In the genomic region with DNA sequence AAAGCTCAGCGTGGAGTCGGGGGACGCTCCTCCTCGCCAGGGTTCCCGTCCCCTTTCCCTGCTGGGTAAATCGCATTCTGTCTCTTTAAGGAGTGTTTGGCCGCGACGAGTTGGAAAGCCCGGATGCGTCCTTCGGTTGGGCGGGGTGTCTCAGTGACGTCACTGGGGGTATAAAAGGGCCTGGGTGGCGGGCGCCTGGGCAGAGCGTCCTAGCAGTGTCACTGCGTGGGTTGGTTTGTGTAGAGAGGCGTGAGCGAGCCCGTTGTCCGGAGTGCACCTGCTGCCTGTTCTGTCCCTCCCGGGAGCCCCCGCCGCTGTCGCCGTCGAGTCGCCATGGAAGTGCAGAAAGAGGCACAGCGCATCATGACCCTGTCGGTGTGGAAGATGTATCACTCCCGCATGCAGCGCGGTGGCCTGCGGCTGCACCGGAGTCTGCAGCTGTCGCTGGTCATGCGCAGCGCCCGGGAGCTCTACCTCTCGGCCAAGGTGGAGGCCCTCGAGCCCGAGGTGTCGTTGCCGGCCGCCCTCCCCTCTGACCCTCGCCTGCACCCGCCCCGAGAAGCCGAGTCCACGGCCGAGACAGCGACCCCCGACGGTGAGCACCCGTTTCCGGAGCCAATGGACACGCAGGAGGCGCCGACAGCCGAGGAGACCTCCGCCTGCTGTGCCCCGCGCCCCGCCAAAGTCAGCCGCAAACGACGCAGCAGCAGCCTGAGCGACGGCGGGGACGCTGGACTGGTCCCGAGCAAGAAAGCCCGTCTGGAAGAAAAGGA, we compare ENCODE assay signal across 1 cellular context.
TF ChIP-seq lines count a peak whose summit lies in the region.

No MANE protein-coding gene starts in this region.

TF ChIP-seq in SK-N-SH, 30 proteins besides CTCF, POLR2A, EP300 and RAD21:
- TF ChIP-seq TAF1 (IDR thresholded peaks at IDR 0.05; ENCODE audit: borderline replicate concordance, low read depth, low read length) (peak; percentile 99), JUND (IDR thresholded peaks at IDR 0.05) (no peak), ELF1 (IDR thresholded peaks at IDR 0.05) (0 out of 2 replicates have a peak, but pooled peaks have one; percentile 38), MEF2A (IDR thresholded peaks at IDR 0.05; ENCODE audit: borderline replicate concordance, low read depth) (no peak), FOSL2 (IDR thresholded peaks at IDR 0.05; ENCODE audit: borderline replicate concordance, low read depth) (no peak), FOXM1 (IDR thresholded peaks at IDR 0.05; ENCODE audit: low read depth) (no peak), TEAD4 (IDR thresholded peaks at IDR 0.05; ENCODE audit: borderline replicate concordance, insufficient read depth) (no peak), YY1 (IDR thresholded peaks at IDR 0.05; ENCODE audit: low read depth) (no peak), CHD2 (IDR thresholded peaks at IDR 0.05; ENCODE audit: low read length, partially characterized antibody) (peak; percentile 43), GATA2 (CRISPR knock-in tag; IDR thresholded peaks at IDR 0.05) (no peak), RCOR1 (IDR thresholded peaks at IDR 0.05; ENCODE audit: low read length) (peak; percentile 54; the same call in 1 of the 2 replicates), SMC3 (IDR thresholded peaks at IDR 0.05; ENCODE audit: low read depth, low read length) (no peak), NRF1 (IDR thresholded peaks at IDR 0.05; ENCODE audit: low read depth, low read length) (no peak), RXRA (IDR thresholded peaks at IDR 0.05; ENCODE audit: borderline replicate concordance, low read depth) (no peak), MXI1 (IDR thresholded peaks at IDR 0.05; ENCODE audit: low read depth, low read length) (peak; percentile 76), GABPA (IDR thresholded peaks at IDR 0.05; ENCODE audit: low read depth) (0 out of 2 replicates have a peak, but pooled peaks have one; percentile 7), TCF12 (IDR thresholded peaks at IDR 0.05) (0 out of 2 replicates have a peak, but pooled peaks have one; percentile 9), NFIC (IDR thresholded peaks at IDR 0.05; ENCODE audit: borderline replicate concordance) (no peak; the same call in 1 of the 2 replicates), EZH2phosphoT487 (IDR thresholded peaks at IDR 0.05; ENCODE audit: borderline replicate concordance, low read depth) (no peak), SIN3A (IDR thresholded peaks at IDR 0.05; ENCODE audit: borderline replicate concordance, low read depth, low read length) (peak; percentile 96), RFX5 (IDR thresholded peaks at IDR 0.05; ENCODE audit: low read length) (no peak), FOXJ3 (CRISPR knock-in tag; IDR thresholded peaks at IDR 0.05) (no peak), POLR2AphosphoS5 (IDR thresholded peaks at IDR 0.05; ENCODE audit: low read depth, low read length) (peak; percentile 100)
- TF ChIP-seq, protein P1, sequence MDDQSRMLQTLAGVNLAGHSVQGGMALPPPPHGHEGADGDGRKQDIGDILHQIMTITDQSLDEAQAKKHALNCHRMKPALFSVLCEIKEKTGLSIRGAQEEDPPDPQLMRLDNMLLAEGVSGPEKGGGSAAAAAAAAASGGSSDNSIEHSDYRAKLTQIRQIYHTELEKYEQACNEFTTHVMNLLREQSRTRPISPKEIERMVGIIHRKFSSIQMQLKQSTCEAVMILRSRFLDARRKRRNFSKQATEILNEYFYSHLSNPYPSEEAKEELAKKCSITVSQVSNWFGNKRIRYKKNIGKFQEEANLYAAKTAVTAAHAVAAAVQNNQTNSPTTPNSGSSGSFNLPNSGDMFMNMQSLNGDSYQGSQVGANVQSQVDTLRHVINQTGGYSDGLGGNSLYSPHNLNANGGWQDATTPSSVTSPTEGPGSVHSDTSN (IDR thresholded peaks at IDR 0.05): peak; percentile 21; the same call in 1 of the 2 replicates
- TF ChIP-seq, protein P2, sequence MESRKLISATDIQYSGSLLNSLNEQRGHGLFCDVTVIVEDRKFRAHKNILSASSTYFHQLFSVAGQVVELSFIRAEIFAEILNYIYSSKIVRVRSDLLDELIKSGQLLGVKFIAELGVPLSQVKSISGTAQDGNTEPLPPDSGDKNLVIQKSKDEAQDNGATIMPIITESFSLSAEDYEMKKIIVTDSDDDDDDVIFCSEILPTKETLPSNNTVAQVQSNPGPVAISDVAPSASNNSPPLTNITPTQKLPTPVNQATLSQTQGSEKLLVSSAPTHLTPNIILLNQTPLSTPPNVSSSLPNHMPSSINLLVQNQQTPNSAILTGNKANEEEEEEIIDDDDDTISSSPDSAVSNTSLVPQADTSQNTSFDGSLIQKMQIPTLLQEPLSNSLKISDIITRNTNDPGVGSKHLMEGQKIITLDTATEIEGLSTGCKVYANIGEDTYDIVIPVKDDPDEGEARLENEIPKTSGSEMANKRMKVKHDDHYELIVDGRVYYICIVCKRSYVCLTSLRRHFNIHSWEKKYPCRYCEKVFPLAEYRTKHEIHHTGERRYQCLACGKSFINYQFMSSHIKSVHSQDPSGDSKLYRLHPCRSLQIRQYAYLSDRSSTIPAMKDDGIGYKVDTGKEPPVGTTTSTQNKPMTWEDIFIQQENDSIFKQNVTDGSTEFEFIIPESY (IDR thresholded peaks at IDR 0.05; ENCODE audit: borderline replicate concordance, low read depth): no peak
- TF ChIP-seq, protein P3, sequence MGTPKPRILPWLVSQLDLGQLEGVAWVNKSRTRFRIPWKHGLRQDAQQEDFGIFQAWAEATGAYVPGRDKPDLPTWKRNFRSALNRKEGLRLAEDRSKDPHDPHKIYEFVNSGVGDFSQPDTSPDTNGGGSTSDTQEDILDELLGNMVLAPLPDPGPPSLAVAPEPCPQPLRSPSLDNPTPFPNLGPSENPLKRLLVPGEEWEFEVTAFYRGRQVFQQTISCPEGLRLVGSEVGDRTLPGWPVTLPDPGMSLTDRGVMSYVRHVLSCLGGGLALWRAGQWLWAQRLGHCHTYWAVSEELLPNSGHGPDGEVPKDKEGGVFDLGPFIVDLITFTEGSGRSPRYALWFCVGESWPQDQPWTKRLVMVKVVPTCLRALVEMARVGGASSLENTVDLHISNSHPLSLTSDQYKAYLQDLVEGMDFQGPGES (IDR thresholded peaks at IDR 0.05; ENCODE audit: low read depth, low read length): no peak
- TF ChIP-seq, protein P4, sequence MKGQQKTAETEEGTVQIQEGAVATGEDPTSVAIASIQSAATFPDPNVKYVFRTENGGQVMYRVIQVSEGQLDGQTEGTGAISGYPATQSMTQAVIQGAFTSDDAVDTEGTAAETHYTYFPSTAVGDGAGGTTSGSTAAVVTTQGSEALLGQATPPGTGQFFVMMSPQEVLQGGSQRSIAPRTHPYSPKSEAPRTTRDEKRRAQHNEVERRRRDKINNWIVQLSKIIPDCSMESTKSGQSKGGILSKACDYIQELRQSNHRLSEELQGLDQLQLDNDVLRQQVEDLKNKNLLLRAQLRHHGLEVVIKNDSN (IDR thresholded peaks at IDR 0.05; ENCODE audit: borderline replicate concordance, low read depth): no peak
- TF ChIP-seq, protein P5, sequence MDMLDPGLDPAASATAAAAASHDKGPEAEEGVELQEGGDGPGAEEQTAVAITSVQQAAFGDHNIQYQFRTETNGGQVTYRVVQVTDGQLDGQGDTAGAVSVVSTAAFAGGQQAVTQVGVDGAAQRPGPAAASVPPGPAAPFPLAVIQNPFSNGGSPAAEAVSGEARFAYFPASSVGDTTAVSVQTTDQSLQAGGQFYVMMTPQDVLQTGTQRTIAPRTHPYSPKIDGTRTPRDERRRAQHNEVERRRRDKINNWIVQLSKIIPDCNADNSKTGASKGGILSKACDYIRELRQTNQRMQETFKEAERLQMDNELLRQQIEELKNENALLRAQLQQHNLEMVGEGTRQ (IDR thresholded peaks at IDR 0.05; ENCODE audit: borderline replicate concordance, low read depth, low read length): no peak
- TF ChIP-seq, protein P6, sequence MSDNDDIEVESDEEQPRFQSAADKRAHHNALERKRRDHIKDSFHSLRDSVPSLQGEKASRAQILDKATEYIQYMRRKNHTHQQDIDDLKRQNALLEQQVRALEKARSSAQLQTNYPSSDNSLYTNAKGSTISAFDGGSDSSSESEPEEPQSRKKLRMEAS (IDR thresholded peaks at IDR 0.05; ENCODE audit: low read depth): peak; percentile 75; the same call in 1 of the 2 replicates
- TF ChIP-seq, protein P7, sequence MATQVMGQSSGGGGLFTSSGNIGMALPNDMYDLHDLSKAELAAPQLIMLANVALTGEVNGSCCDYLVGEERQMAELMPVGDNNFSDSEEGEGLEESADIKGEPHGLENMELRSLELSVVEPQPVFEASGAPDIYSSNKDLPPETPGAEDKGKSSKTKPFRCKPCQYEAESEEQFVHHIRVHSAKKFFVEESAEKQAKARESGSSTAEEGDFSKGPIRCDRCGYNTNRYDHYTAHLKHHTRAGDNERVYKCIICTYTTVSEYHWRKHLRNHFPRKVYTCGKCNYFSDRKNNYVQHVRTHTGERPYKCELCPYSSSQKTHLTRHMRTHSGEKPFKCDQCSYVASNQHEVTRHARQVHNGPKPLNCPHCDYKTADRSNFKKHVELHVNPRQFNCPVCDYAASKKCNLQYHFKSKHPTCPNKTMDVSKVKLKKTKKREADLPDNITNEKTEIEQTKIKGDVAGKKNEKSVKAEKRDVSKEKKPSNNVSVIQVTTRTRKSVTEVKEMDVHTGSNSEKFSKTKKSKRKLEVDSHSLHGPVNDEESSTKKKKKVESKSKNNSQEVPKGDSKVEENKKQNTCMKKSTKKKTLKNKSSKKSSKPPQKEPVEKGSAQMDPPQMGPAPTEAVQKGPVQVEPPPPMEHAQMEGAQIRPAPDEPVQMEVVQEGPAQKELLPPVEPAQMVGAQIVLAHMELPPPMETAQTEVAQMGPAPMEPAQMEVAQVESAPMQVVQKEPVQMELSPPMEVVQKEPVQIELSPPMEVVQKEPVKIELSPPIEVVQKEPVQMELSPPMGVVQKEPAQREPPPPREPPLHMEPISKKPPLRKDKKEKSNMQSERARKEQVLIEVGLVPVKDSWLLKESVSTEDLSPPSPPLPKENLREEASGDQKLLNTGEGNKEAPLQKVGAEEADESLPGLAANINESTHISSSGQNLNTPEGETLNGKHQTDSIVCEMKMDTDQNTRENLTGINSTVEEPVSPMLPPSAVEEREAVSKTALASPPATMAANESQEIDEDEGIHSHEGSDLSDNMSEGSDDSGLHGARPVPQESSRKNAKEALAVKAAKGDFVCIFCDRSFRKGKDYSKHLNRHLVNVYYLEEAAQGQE (IDR thresholded peaks at IDR 0.05; ENCODE audit: low read depth, low read length): peak; percentile 45; the same call in 1 of the 2 replicates
